In genomic region chr9:79134654-79135053, GRCh38 we compare ENCODE assay signal across 12 cellular contexts.
A peak's percentile ranks its signal among the peaks of the same experiment; 100 is the strongest.
DNase-seq lines count a peak whose midpoint lies in the region; ATAC-seq, FAIRE-seq and TF ChIP-seq lines count a peak whose summit lies in the region.
"Had no signal": no experiment of that assay in that cellular context is flagged by ENCODE, and none has a peak within 500 bp of the region (broad histone marks: within the 10 kb centered on the region; RNA-seq: fewer than 3 reads in every experiment).

No MANE protein-coding gene starts in this region.

- H3K4me2 ChIP-seq in neuronal stem cell (ENCODE audit: insufficient read depth, low read length, poor library complexity, severe bottlenecking), result no peak overlapping the region

- no peak overlapping the region for H2BK15ac ChIP-seq in neuronal stem cell (ENCODE audit: low read length)

- H2BK5ac ChIP-seq in neuronal stem cell (ENCODE audit: low read length), result no peak overlapping the region

- H3K27me3 ChIP-seq in bronchial epithelial cell (ENCODE audit: control insufficient read depth, insufficient read depth, low read length), result no peaks in the 10 kb centered on the region
- H3K27me3 ChIP-seq in neuronal stem cell (ENCODE audit: control insufficient read depth in 3 of 3, insufficient read depth in 3 of 3, low read depth in 1 of 3, low read length in 3 of 3), result no peaks in the 10 kb centered on the region
- H3K27me3 ChIP-seq in tibial artery, result no peaks in the 10 kb centered on the region

- no peak overlapping the region for H3K23ac ChIP-seq in neuronal stem cell (ENCODE audit: low read depth, low read length, poor library complexity)

- H2BK12ac ChIP-seq in neuronal stem cell (ENCODE audit: low read length), result no peak overlapping the region

- ATAC-seq in HG03175 (IDR thresholded peaks at IDR 0.05; ENCODE audit: unreplicated experiment) (no peak), GM18505 (IDR thresholded peaks at IDR 0.05; ENCODE audit: unreplicated experiment) (no peak)
- ATAC-seq: activated CD4-positive, alpha-beta T cell treated with anti-CD3 and anti-CD28 coated beads for 36 hours; stimulated activated naive CD8-positive, alpha-beta T cell treated with anti-CD3 and anti-CD28 coated beads, Interleukin-15, Interleukin-2, amounts not matched to agents 100 U/mL and 50 U/mL, for 24 hours had no signal

- H3K4me3 ChIP-seq in bronchial epithelial cell (ENCODE audit: low read depth, low read length), result no peak overlapping the region
- H3K4me3 ChIP-seq in neuronal stem cell (ENCODE audit: low read length in 2 of 2), result no peak overlapping the region
- H3K4me3 ChIP-seq in tibial artery, result no peak overlapping the region
- H3K4me3 ChIP-seq: skin epidermis had no signal

- H3K4me1 ChIP-seq in neuronal stem cell (ENCODE audit: control insufficient read depth in 2 of 2, insufficient read depth in 1 of 2, low read depth in 1 of 2, low read length in 2 of 2), result peaks cover 1 to 9% of the 10 kb centered on the region in 2 donors
- no peaks in the 10 kb centered on the region for H3K4me1 ChIP-seq in tibial artery

- no peak overlapping the region for H2AFZ ChIP-seq in neuronal stem cell (ENCODE audit: low read length)

- no peak for FAIRE-seq in bronchial epithelial cell (lab: Jason Lieb, UNC)

- H3K14ac ChIP-seq in neuronal stem cell (ENCODE audit: low read length), result no peak overlapping the region

- intact Hi-C loops in tibial artery (cut with DNase I; ENCODE audit: low total_unique reads), result no loop called here

- no peak overlapping the region for H3K4ac ChIP-seq in neuronal stem cell (ENCODE audit: low read length)

- H3K9ac ChIP-seq in neuronal stem cell (ENCODE audit: low read depth, low read length, poor library complexity), result no peak overlapping the region

- TF ChIP-seq CTCF in bronchial epithelial cell (IDR thresholded peaks at IDR 0.05; ENCODE audit: insufficient read depth, low read length, severe bottlenecking) (no peak), tibial artery (IDR thresholded peaks at IDR 0.05) (no peak)

- no peak for TF ChIP-seq POLR2A in GM18505 (IDR thresholded peaks at IDR 0.05; ENCODE audit: borderline replicate concordance, extremely low read depth, insufficient read depth, insufficient read length)

- H2AK5ac ChIP-seq in neuronal stem cell (ENCODE audit: low read depth, low read length), result no peak overlapping the region

- no peaks in the 10 kb centered on the region for H3K9me3 ChIP-seq in neuronal stem cell (replicated peaks in 1 of 2; ENCODE audit: control insufficient read depth in 2 of 2, insufficient read depth in 1 of 2, low read depth in 1 of 2, low read length in 2 of 2)
- no peaks in the 10 kb centered on the region for H3K9me3 ChIP-seq in tibial artery

- no peak overlapping the region for H4K8ac ChIP-seq in neuronal stem cell (ENCODE audit: low read depth, low read length)

- H2BK120ac ChIP-seq in neuronal stem cell (ENCODE audit: low read depth, low read length), result no peak overlapping the region

- WGBS in neuronal stem cell (ENCODE audit: extremely low coverage in 2 of 2, insufficient read length in 2 of 2, insufficient replicate concordance in 1 of 2), 2 donors, result no CpG with 5 or more reads among the region's 5 CpGs

- DNase-seq in NCI-H1417 (lab: John Stamatoyannopoulos, UW) (peak in 2 of 3 experiments; percentile 8 to 42), NCI-H1417 treated with DMSO at 0.1 percent for 48 hours (lab: John Stamatoyannopoulos, UW) (no peak), NAMALWA (ENCODE audit: low spot score) (peak; percentile 26), bronchial epithelial cell (ENCODE audit: low read depth) (peak; percentile 22), neuronal stem cell (ENCODE audit: low spot score) (peak; percentile 31), tibial artery (no peak)
- DNase-seq: activated CD4-positive, alpha-beta T cell treated with anti-CD3 and anti-CD28 coated beads for 36 hours; NCI-H2081 treated with DMSO at 0.1 percent for 48 hours; stimulated activated naive CD8-positive, alpha-beta T cell treated with anti-CD3 and anti-CD28 coated beads, Interleukin-15, Interleukin-2, amounts not matched to agents 100 U/mL and 50 U/mL, for 24 hours had no signal

- no peaks in the 10 kb centered on the region for H3K79me1 ChIP-seq in neuronal stem cell (ENCODE audit: low read depth, low read length)

- H3K18ac ChIP-seq in neuronal stem cell (ENCODE audit: low read length), result no peak overlapping the region

- no peak overlapping the region for H3K27ac ChIP-seq in neuronal stem cell (replicated peaks; ENCODE audit: low read length)
- no peak overlapping the region for H3K27ac ChIP-seq in tibial artery
- H3K27ac ChIP-seq: skin epidermis had no signal

- H3K36me3 ChIP-seq in bronchial epithelial cell (ENCODE audit: control insufficient read depth, insufficient read depth, low read length) (no peaks in the 10 kb centered on the region), neuronal stem cell (replicated peaks in 1 of 2; ENCODE audit: control insufficient read depth in 2 of 2, insufficient read depth in 2 of 2, low read length in 2 of 2) (no peaks in the 10 kb centered on the region), tibial artery (no peaks in the 10 kb centered on the region)

- no peak overlapping the region for H4K91ac ChIP-seq in neuronal stem cell (ENCODE audit: low read depth, low read length, poor library complexity)

Comparison
In these comparisons a context has a peak if more than half of its experiments do, and no peak if none do; other contexts are left out.
1. DNase-seq: peak in NCI-H1417 (2 of 3), NAMALWA (single experiment), bronchial epithelial cell (single experiment) and neuronal stem cell (single experiment); none in NCI-H1417 treated with DMSO at 0.1 percent for 48 hours (single experiment) and tibial artery (0 of 2).